In the genomic region with DNA sequence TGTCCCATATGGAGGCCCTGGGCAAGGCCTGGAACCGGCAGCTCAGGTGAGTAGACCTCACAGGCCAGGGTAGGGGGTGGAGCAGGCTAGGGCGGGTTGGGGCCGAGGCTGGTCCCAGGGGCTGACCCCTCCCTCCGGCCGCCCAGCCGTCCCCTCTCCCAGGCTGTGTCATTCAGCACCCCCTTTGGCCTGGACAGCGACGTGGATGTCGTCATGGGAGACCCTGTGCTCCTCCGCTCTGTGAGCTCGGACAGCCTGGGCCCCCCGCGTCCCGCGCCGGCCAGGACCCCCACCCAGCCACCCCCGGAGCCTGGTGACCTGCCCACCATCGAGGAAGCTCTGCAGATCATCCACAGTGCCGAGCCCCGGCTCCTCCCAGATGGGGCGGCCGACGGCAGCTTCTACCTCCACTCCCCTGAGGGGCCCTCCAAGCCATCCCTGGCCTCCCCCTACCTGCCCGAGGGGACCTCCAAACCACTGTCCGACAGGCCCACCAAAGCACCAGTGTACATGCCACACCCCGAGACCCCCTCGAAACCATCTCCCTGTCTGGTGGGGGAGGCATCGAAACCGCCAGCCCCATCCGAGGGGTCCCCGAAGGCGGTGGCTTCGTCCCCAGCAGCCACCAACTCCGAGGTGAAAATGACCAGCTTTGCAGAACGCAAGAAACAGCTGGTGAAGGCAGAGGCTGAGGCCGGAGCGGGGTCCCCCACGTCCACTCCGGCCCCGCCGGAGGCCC, we compare ENCODE assay signal across 1 cellular context.
TF ChIP-seq lines count a peak whose summit lies in the region.

No MANE protein-coding gene starts in this region.

TF ChIP-seq in K562, 482 proteins besides CTCF, POLR2A, EP300 and RAD21 (continued from another document):
- no peak for TF ChIP-seq POLR2H (tag; IDR thresholded peaks at IDR 0.05; ENCODE audit: low read depth)
- TF ChIP-seq, protein P1, sequence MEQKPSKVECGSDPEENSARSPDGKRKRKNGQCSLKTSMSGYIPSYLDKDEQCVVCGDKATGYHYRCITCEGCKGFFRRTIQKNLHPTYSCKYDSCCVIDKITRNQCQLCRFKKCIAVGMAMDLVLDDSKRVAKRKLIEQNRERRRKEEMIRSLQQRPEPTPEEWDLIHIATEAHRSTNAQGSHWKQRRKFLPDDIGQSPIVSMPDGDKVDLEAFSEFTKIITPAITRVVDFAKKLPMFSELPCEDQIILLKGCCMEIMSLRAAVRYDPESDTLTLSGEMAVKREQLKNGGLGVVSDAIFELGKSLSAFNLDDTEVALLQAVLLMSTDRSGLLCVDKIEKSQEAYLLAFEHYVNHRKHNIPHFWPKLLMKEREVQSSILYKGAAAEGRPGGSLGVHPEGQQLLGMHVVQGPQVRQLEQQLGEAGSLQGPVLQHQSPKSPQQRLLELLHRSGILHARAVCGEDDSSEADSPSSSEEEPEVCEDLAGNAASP (IDR thresholded peaks at IDR 0.05): no peak
- TF ChIP-seq, protein P2, sequence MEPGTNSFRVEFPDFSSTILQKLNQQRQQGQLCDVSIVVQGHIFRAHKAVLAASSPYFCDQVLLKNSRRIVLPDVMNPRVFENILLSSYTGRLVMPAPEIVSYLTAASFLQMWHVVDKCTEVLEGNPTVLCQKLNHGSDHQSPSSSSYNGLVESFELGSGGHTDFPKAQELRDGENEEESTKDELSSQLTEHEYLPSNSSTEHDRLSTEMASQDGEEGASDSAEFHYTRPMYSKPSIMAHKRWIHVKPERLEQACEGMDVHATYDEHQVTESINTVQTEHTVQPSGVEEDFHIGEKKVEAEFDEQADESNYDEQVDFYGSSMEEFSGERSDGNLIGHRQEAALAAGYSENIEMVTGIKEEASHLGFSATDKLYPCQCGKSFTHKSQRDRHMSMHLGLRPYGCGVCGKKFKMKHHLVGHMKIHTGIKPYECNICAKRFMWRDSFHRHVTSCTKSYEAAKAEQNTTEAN (CRISPR knock-in tag; IDR thresholded peaks at IDR 0.05): no peak
- no peak for TF ChIP-seq HDGF (IDR thresholded peaks at IDR 0.05)
- TF ChIP-seq L3MBTL2 (IDR thresholded peaks at IDR 0.05): no peak
- TF ChIP-seq, protein P3, sequence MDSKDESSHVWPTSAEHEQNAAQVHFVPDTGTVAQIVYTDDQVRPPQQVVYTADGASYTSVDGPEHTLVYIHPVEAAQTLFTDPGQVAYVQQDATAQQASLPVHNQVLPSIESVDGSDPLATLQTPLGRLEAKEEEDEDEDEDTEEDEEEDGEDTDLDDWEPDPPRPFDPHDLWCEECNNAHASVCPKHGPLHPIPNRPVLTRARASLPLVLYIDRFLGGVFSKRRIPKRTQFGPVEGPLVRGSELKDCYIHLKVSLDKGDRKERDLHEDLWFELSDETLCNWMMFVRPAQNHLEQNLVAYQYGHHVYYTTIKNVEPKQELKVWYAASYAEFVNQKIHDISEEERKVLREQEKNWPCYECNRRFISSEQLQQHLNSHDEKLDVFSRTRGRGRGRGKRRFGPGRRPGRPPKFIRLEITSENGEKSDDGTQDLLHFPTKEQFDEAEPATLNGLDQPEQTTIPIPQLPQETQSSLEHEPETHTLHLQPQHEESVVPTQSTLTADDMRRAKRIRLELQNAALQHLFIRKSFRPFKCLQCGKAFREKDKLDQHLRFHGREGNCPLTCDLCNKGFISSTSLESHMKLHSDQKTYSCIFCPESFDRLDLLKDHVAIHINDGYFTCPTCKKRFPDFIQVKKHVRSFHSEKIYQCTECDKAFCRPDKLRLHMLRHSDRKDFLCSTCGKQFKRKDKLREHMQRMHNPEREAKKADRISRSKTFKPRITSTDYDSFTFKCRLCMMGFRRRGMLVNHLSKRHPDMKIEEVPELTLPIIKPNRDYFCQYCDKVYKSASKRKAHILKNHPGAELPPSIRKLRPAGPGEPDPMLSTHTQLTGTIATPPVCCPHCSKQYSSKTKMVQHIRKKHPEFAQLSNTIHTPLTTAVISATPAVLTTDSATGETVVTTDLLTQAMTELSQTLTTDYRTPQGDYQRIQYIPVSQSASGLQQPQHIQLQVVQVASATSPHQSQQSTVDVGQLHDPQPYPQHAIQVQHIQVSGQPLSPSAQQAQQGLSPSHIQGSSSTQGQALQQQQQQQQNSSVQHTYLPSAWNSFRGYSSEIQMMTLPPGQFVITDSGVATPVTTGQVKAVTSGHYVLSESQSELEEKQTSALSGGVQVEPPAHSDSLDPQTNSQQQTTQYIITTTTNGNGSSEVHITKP (IDR thresholded peaks at IDR 0.05; ENCODE audit: partially characterized antibody): no peak
- no peak for TF ChIP-seq SMAD1 (IDR thresholded peaks at IDR 0.05; ENCODE audit: low read depth, low read length, partially characterized antibody)
- TF ChIP-seq SMAD2 (IDR thresholded peaks at IDR 0.05; ENCODE audit: low read depth, low read length): no peak
- no peak for TF ChIP-seq RFX1 (IDR thresholded peaks at IDR 0.05)
- TF ChIP-seq, protein P4, sequence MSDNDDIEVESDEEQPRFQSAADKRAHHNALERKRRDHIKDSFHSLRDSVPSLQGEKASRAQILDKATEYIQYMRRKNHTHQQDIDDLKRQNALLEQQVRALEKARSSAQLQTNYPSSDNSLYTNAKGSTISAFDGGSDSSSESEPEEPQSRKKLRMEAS (CRISPR knock-in tag; IDR thresholded peaks at IDR 0.05): no peak
- TF ChIP-seq, protein P5, sequence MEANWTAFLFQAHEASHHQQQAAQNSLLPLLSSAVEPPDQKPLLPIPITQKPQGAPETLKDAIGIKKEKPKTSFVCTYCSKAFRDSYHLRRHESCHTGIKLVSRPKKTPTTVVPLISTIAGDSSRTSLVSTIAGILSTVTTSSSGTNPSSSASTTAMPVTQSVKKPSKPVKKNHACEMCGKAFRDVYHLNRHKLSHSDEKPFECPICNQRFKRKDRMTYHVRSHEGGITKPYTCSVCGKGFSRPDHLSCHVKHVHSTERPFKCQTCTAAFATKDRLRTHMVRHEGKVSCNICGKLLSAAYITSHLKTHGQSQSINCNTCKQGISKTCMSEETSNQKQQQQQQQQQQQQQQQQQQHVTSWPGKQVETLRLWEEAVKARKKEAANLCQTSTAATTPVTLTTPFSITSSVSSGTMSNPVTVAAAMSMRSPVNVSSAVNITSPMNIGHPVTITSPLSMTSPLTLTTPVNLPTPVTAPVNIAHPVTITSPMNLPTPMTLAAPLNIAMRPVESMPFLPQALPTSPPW (CRISPR knock-in tag; IDR thresholded peaks at IDR 0.05): 0 out of 2 replicates have a peak, but pooled peaks have one; percentile 22
- TF ChIP-seq ZNF408 (CRISPR knock-in tag; IDR thresholded peaks at IDR 0.05; ENCODE audit: low read depth): no peak
- TF ChIP-seq, protein P6, sequence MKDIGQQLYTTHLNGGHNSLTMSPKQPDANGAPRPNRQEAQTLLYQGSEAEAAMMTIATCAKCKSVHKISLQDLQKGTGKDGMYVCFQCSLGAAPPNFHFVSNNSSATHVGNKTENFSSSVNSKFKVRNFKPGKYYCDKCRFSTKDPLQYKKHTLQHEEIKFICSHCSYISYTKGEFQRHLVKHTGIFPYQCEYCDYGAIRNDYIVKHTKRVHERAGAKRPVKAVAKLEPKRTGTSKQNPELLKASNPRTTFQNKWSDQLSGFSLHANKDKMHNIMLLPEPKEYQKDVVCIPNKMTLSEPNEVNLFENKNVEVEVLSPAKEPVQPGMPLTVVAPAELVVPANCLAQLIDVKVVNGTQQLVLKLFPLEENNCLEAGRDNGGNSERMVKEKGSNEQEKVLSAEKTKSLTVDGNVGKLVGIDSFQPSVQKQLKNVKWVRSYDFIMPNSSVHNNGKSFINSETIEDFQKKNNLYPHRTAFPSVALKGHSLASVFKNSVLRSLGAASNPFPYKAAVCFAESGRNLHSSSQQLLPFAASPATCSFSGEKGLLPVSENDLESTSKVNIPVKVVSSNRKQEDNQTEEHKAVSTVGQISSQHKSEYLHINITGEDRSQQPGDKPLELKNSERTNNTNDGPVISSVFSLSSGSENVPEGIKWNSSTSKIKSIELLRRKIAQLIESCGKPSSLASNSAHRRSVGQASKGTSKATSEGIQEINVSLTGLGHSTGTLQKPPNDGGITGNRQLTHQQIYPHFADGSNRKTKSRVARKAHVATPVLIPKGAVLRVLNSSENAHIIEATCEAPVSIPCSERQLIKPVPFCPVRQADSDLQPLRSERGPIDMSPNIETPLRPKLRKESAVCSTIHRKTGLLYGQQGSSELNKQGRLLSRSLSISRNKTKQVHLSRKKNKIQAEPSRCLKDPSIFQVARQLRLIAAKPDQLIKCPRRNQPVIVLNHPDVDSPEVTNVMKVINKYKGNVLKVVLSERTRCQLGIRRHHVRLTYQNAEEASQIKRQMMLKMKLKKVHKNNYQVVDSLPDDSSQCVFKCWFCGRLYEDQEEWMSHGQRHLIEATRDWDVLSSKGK (CRISPR knock-in tag; IDR thresholded peaks at IDR 0.05): no peak
- no peak for TF ChIP-seq MBD2 (IDR thresholded peaks at IDR 0.05; ENCODE audit: borderline replicate concordance, low read depth)
- peak; percentile 73; the same call in 1 of the 2 replicates for TF ChIP-seq ZBTB7A (IDR thresholded peaks at IDR 0.05; ENCODE audit: borderline replicate concordance, control insufficient read depth, low read depth, low read length)
- TF ChIP-seq ZFPM2 (CRISPR knock-in tag; IDR thresholded peaks at IDR 0.05): no peak
- TF ChIP-seq, protein P7, sequence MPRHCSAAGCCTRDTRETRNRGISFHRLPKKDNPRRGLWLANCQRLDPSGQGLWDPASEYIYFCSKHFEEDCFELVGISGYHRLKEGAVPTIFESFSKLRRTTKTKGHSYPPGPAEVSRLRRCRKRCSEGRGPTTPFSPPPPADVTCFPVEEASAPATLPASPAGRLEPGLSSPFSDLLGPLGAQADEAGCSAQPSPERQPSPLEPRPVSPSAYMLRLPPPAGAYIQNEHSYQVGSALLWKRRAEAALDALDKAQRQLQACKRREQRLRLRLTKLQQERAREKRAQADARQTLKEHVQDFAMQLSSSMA (CRISPR knock-in tag; IDR thresholded peaks at IDR 0.05): no peak
- TF ChIP-seq LCOR (CRISPR knock-in tag; IDR thresholded peaks at IDR 0.05): no peak
- TF ChIP-seq MEIS2 (IDR thresholded peaks at IDR 0.05; ENCODE audit: partially characterized antibody): no peak
- TF ChIP-seq, protein P8, sequence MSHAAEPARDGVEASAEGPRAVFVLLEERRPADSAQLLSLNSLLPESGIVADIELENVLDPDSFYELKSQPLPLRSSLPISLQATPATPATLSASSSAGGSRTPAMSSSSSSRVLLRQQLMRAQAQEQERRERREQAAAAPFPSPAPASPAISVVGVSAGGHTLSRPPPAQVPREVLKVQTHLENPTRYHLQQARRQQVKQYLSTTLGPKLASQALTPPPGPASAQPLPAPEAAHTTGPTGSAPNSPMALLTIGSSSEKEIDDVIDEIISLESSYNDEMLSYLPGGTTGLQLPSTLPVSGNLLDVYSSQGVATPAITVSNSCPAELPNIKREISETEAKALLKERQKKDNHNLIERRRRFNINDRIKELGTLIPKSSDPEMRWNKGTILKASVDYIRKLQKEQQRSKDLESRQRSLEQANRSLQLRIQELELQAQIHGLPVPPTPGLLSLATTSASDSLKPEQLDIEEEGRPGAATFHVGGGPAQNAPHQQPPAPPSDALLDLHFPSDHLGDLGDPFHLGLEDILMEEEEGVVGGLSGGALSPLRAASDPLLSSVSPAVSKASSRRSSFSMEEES (CRISPR knock-in tag; IDR thresholded peaks at IDR 0.05): no peak
- no peak for TF ChIP-seq CHCHD3 (CRISPR knock-in tag; IDR thresholded peaks at IDR 0.05)
- TF ChIP-seq, protein P9, sequence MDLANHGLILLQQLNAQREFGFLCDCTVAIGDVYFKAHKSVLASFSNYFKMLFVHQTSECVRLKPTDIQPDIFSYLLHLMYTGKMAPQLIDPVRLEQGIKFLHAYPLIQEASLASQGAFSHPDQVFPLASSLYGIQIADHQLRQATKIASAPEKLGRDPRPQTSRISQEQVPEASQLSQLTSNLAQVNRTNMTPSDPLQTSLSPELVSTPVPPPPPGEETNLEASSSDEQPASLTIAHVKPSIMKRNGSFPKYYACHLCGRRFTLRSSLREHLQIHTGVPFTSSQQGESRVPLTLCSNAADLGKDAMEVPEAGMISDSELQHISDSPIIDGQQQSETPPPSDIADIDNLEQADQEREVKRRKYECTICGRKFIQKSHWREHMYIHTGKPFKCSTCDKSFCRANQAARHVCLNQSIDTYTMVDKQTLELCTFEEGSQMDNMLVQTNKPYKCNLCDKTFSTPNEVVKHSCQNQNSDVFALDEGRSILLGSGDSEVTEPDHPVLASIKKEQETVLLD (IDR thresholded peaks at IDR 0.05): no peak
- TF ChIP-seq NCOR1 (IDR thresholded peaks at IDR 0.05): no peak
- no peak for TF ChIP-seq ZNF41 (CRISPR knock-in tag; conservative IDR thresholded peaks at IDR 0.05)
- TF ChIP-seq RFX7 (CRISPR knock-in tag; IDR thresholded peaks at IDR 0.05): no peak
- no peak for TF ChIP-seq HDAC1 (IDR thresholded peaks at IDR 0.05)
- TF ChIP-seq ZNF217 (CRISPR knock-in tag; IDR thresholded peaks at IDR 0.05): no peak
- TF ChIP-seq, protein P10, sequence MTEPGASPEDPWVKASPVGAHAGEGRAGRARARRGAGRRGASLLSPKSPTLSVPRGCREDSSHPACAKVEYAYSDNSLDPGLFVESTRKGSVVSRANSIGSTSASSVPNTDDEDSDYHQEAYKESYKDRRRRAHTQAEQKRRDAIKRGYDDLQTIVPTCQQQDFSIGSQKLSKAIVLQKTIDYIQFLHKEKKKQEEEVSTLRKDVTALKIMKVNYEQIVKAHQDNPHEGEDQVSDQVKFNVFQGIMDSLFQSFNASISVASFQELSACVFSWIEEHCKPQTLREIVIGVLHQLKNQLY (CRISPR knock-in tag; conservative IDR thresholded peaks at IDR 0.05): no peak
- 0 out of 2 replicates have a peak, but pooled peaks have one; percentile 57 for TF ChIP-seq NR3C1 (CRISPR knock-in tag; IDR thresholded peaks at IDR 0.05)
- peak; percentile 86 for TF ChIP-seq EHMT2 (IDR thresholded peaks at IDR 0.05)
- TF ChIP-seq, protein P11, sequence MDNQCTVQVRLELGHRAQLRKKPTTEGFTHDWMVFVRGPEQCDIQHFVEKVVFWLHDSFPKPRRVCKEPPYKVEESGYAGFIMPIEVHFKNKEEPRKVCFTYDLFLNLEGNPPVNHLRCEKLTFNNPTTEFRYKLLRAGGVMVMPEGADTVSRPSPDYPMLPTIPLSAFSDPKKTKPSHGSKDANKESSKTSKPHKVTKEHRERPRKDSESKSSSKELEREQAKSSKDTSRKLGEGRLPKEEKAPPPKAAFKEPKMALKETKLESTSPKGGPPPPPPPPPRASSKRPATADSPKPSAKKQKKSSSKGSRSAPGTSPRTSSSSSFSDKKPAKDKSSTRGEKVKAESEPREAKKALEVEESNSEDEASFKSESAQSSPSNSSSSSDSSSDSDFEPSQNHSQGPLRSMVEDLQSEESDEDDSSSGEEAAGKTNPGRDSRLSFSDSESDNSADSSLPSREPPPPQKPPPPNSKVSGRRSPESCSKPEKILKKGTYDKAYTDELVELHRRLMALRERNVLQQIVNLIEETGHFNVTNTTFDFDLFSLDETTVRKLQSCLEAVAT (IDR thresholded peaks at IDR 0.05): no peak
- no peak for TF ChIP-seq ESRRB (CRISPR knock-in tag; IDR thresholded peaks at IDR 0.05; ENCODE audit: borderline replicate concordance)
- no peak for TF ChIP-seq ZNF561 (CRISPR knock-in tag; conservative IDR thresholded peaks at IDR 0.05)
- no peak for TF ChIP-seq SAP30 (IDR thresholded peaks at IDR 0.05; ENCODE audit: borderline replicate concordance, insufficient read depth, low read depth, low read length, poor library complexity, severe bottlenecking)
- TF ChIP-seq NUFIP1 (IDR thresholded peaks at IDR 0.05; ENCODE audit: partially characterized antibody): no peak
- no peak for TF ChIP-seq ZNF589 (CRISPR knock-in tag; IDR thresholded peaks at IDR 0.05; ENCODE audit: low read depth)
